ENCODE assay signal across 1 cellular context in genomic region chr12:92899388-92900001, GRCh38.
TF ChIP-seq lines count a peak whose summit lies in the region.

No MANE protein-coding gene starts in this region.

TF ChIP-seq in GM23338, 12 proteins besides CTCF, POLR2A, EP300 and RAD21 (continued from another document):
- TF ChIP-seq, protein P1, sequence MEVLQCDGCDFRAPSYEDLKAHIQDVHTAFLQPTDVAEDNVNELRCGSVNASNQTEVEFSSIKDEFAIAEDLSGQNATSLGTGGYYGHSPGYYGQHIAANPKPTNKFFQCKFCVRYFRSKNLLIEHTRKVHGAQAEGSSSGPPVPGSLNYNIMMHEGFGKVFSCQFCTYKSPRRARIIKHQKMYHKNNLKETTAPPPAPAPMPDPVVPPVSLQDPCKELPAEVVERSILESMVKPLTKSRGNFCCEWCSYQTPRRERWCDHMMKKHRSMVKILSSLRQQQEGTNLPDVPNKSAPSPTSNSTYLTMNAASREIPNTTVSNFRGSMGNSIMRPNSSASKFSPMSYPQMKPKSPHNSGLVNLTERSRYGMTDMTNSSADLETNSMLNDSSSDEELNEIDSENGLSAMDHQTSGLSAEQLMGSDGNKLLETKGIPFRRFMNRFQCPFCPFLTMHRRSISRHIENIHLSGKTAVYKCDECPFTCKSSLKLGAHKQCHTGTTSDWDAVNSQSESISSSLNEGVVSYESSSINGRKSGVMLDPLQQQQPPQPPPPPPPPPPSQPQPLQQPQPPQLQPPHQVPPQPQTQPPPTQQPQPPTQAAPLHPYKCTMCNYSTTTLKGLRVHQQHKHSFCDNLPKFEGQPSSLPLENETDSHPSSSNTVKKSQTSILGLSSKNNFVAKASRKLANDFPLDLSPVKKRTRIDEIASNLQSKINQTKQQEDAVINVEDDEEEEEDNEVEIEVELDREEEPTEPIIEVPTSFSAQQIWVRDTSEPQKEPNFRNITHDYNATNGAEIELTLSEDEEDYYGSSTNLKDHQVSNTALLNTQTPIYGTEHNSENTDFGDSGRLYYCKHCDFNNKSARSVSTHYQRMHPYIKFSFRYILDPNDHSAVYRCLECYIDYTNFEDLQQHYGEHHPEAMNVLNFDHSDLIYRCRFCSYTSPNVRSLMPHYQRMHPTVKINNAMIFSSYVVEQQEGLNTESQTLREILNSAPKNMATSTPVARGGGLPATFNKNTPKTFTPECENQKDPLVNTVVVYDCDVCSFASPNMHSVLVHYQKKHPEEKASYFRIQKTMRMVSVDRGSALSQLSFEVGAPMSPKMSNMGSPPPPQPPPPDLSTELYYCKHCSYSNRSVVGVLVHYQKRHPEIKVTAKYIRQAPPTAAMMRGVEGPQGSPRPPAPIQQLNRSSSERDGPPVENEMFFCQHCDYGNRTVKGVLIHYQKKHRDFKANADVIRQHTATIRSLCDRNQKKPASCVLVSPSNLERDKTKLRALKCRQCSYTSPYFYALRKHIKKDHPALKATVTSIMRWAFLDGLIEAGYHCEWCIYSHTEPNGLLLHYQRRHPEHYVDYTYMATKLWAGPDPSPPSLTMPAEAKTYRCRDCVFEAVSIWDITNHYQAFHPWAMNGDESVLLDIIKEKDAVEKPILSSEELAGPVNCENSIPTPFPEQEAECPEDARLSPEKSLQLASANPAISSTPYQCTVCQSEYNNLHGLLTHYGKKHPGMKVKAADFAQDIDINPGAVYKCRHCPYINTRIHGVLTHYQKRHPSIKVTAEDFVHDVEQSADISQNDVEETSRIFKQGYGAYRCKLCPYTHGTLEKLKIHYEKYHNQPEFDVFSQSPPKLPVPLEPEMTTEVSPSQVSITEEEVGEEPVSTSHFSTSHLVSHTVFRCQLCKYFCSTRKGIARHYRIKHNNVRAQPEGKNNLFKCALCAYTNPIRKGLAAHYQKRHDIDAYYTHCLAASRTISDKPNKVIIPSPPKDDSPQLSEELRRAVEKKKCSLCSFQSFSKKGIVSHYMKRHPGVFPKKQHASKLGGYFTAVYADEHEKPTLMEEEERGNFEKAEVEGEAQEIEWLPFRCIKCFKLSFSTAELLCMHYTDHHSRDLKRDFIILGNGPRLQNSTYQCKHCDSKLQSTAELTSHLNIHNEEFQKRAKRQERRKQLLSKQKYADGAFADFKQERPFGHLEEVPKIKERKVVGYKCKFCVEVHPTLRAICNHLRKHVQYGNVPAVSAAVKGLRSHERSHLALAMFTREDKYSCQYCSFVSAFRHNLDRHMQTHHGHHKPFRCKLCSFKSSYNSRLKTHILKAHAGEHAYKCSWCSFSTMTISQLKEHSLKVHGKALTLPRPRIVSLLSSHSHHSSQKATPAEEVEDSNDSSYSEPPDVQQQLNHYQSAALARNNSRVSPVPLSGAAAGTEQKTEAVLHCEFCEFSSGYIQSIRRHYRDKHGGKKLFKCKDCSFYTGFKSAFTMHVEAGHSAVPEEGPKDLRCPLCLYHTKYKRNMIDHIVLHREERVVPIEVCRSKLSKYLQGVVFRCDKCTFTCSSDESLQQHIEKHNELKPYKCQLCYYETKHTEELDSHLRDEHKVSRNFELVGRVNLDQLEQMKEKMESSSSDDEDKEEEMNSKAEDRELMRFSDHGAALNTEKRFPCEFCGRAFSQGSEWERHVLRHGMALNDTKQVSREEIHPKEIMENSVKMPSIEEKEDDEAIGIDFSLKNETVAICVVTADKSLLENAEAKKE (CRISPR knock-in tag; IDR thresholded peaks at IDR 0.05) = no peak
- TF ChIP-seq POLR2AphosphoS5 (IDR thresholded peaks at IDR 0.05; ENCODE audit: low read depth) (no peak), ZNF331 (CRISPR knock-in tag; IDR thresholded peaks at IDR 0.05; ENCODE audit: low read depth) (no peak), EZH2 (IDR thresholded peaks at IDR 0.05; ENCODE audit: low read depth, unreplicated experiment) (no peak), STAT1 (IDR thresholded peaks at IDR 0.05; ENCODE audit: unreplicated experiment) (no peak), ETS1 (IDR thresholded peaks at IDR 0.05) (no peak), ZNF114 (CRISPR knock-in tag; IDR thresholded peaks at IDR 0.05) (no peak)
